ENCODE assay signal across 9 cellular contexts in genomic region chr17:40791808-40792436, GRCh38. TPM values are rescaled to one million over a fixed set of nuclear protein-coding genes. Genes with fewer than 3 reads are reported as not detected.
DNase-seq lines count a peak whose midpoint lies in the region; ATAC-seq and TF ChIP-seq lines count a peak whose summit lies in the region.
"Had no signal": no experiment of that assay in that cellular context is flagged by ENCODE, and none has a peak within 500 bp of the region (broad histone marks: within the 10 kb centered on the region; RNA-seq: fewer than 3 reads in every experiment).

No MANE protein-coding gene starts in this region.

- no peak overlapping the region for H3K27ac Mint-ChIP-seq in naive thymus-derived CD8-positive, alpha-beta T cell

- peaks cover 0 to 1% (median 0%) of the 10 kb centered on the region in 4 donors for H3K4me1 Mint-ChIP-seq in naive thymus-derived CD8-positive, alpha-beta T cell

- no peaks in the 10 kb centered on the region for H3K9me3 ChIP-seq in neural cell (ENCODE audit: low read length)

- TF ChIP-seq RAD21 in neural cell (conservative IDR thresholded peaks at IDR 0.05), result peak; percentile 36

- H3F3A ChIP-seq in neural cell (ENCODE audit: insufficient read depth, low read length, poor library complexity, severe bottlenecking), result no peaks in the 10 kb centered on the region

- H3K4me2 ChIP-seq in neural cell (ENCODE audit: low read length), result no peak overlapping the region

- no peak for ATAC-seq in naive thymus-derived CD8-positive, alpha-beta T cell
- no peak for ATAC-seq in GM18873 (IDR thresholded peaks at IDR 0.05; ENCODE audit: low FRiP score, unreplicated experiment)

- H3K4me3 Mint-ChIP-seq in naive thymus-derived CD8-positive, alpha-beta T cell, result no peak overlapping the region

- peaks cover 8 to 38% (median 23%) of the 10 kb centered on the region in 5 donors for H3K27me3 Mint-ChIP-seq in naive thymus-derived CD8-positive, alpha-beta T cell

- POLR2A ChIA-PET in naive thymus-derived CD8-positive, alpha-beta T cell (lab: Charles Lee), result no interaction called here

- H3K36me3 ChIP-seq in neural cell (ENCODE audit: insufficient read depth, low read length), result no peaks in the 10 kb centered on the region

- H3K9me2 ChIP-seq in neural cell (ENCODE audit: insufficient read depth, low read length), result no peaks in the 10 kb centered on the region

- H3K27me3 ChIP-seq in neural cell (ENCODE audit: insufficient read depth, low read depth, low read length), result no peaks in the 10 kb centered on the region

- peak; percentile 48 for TF ChIP-seq CTCF in neural cell (IDR thresholded peaks at IDR 0.05; ENCODE audit: poor library complexity, severe bottlenecking)

- no peak overlapping the region for H3K27ac ChIP-seq in neural cell (ENCODE audit: low read length)

- no peak overlapping the region for H2AFZ ChIP-seq in neural cell (ENCODE audit: low read depth, low read length)

- H3K9ac ChIP-seq in neural cell (ENCODE audit: low read length), result no peak overlapping the region

- no peaks in the 10 kb centered on the region for H4K20me1 ChIP-seq in neural cell (ENCODE audit: insufficient read depth)

- H3K9me3 Mint-ChIP-seq in naive thymus-derived CD8-positive, alpha-beta T cell, result no peaks in the 10 kb centered on the region

- H3K36me3 Mint-ChIP-seq in naive thymus-derived CD8-positive, alpha-beta T cell, result no peaks in the 10 kb centered on the region

- DNase-seq in DMS53 (lab: John Stamatoyannopoulos, UW), result peak; percentile 62
- DNase-seq in NCI-H1694 (lab: John Stamatoyannopoulos, UW), result peak; percentile 3
- peak; percentile 62 to 67 for DNase-seq in dermis microvascular lymphatic vessel endothelial cell (ENCODE audit: low read depth in 2 of 2)
- DNase-seq in DMS153 treated with DMSO at 0.1 percent for 48 hours (lab: John Stamatoyannopoulos, UW; ENCODE audit: unreplicated experiment), result no peak
- no peak for DNase-seq in naive thymus-derived CD8-positive, alpha-beta T cell
- no peak for DNase-seq in activated CD4-positive, CD25-positive, alpha-beta regulatory T cell (lab: John Stamatoyannopoulos, UW)

- H3K4me3 ChIP-seq in neural cell (ENCODE audit: low read length), result no peak overlapping the region

- no peaks in the 10 kb centered on the region for H3K79me2 ChIP-seq in neural cell (replicated peaks; ENCODE audit: insufficient read depth, low read length)

- no peak for TF ChIP-seq EP300 in neural cell (conservative IDR thresholded peaks at IDR 0.05; ENCODE audit: poor library complexity, severe bottlenecking)

TF ChIP-seq in neural cell, 6 proteins besides CTCF, POLR2A, EP300 and RAD21:
- TF ChIP-seq TAF1 (IDR thresholded peaks at IDR 0.05; ENCODE audit: low read depth) (no peak), SMC3 (conservative IDR thresholded peaks at IDR 0.05; ENCODE audit: poor library complexity) (peak; percentile 53)

RNA-seq across cellular contexts. Expression of gene KRT28, which starts 7.8 kb away (rescaled TPM):
- total RNA-seq in dermis microvascular lymphatic vessel endothelial cell, result not detected in 2 replicates
- polyA plus RNA-seq in neural cell, result not detected in 2 replicates
- polyA minus RNA-seq in neural cell, result not detected in 2 replicates
- not detected for total RNA-seq in naive thymus-derived CD8-positive, alpha-beta T cell
- not detected for polyA plus RNA-seq in naive thymus-derived CD8-positive, alpha-beta T cell
- polyA plus RNA-seq: esophagus had no signal

RNA-seq across cellular contexts. Expression of gene KRT27, which starts 9.6 kb away (rescaled TPM):
- total RNA-seq in dermis microvascular lymphatic vessel endothelial cell, result not detected in 2 replicates
- not detected in 2 replicates for polyA plus RNA-seq in neural cell
- not detected in 2 replicates for polyA minus RNA-seq in neural cell
- not detected for total RNA-seq in naive thymus-derived CD8-positive, alpha-beta T cell
- polyA plus RNA-seq in naive thymus-derived CD8-positive, alpha-beta T cell, result not detected

RNA-seq across cellular contexts. Expression of gene KRT26, which starts 19.9 kb away (rescaled TPM):
- total RNA-seq in dermis microvascular lymphatic vessel endothelial cell, result not detected in 2 replicates
- polyA plus RNA-seq in neural cell, result not detected in 2 replicates
- polyA minus RNA-seq in neural cell, result not detected in 2 replicates
- not detected for total RNA-seq in naive thymus-derived CD8-positive, alpha-beta T cell
- polyA plus RNA-seq in naive thymus-derived CD8-positive, alpha-beta T cell, result not detected
- polyA plus RNA-seq: esophagus had no signal

RNA-seq across cellular contexts. Expression of gene KRT10, which starts 30.5 kb away (rescaled TPM):
- 1.9 and 2.3 TPM in 2 replicates for total RNA-seq in dermis microvascular lymphatic vessel endothelial cell
- polyA plus RNA-seq in neural cell, result 42.8 and 54.2 TPM in 2 replicates
- 5.1 and 12.4 TPM in 2 replicates for polyA minus RNA-seq in neural cell
- total RNA-seq in naive thymus-derived CD8-positive, alpha-beta T cell, result 10 to 100 TPM; 47.8 to 53.7 TPM
- 100 to 1,000 TPM; 185 to 239 (median 204) TPM for polyA plus RNA-seq in naive thymus-derived CD8-positive, alpha-beta T cell

RNA-seq across cellular contexts. Expression of gene KRT25, which starts 36.8 kb away (rescaled TPM):
- total RNA-seq in dermis microvascular lymphatic vessel endothelial cell, result not detected in 2 replicates
- 0.19 and 0.56 TPM in 2 replicates for polyA plus RNA-seq in neural cell
- polyA minus RNA-seq in neural cell, result not detected in 2 replicates
- not detected for total RNA-seq in naive thymus-derived CD8-positive, alpha-beta T cell
- polyA plus RNA-seq in naive thymus-derived CD8-positive, alpha-beta T cell, result not detected
- polyA plus RNA-seq: esophagus had no signal

Comparison
In these comparisons a context has a peak if more than half of its experiments do, and no peak if none do; other contexts are left out.
1. DNase-seq: peak in DMS53 (single experiment), NCI-H1694 (single experiment) and dermis microvascular lymphatic vessel endothelial cell (2 of 2); none in DMS153 treated with DMSO at 0.1 percent for 48 hours (single experiment), naive thymus-derived CD8-positive, alpha-beta T cell (0 of 10) and activated CD4-positive, CD25-positive, alpha-beta regulatory T cell (0 of 4).